2 cellular contexts compared by ENCODE assay signal in the genomic region with DNA sequence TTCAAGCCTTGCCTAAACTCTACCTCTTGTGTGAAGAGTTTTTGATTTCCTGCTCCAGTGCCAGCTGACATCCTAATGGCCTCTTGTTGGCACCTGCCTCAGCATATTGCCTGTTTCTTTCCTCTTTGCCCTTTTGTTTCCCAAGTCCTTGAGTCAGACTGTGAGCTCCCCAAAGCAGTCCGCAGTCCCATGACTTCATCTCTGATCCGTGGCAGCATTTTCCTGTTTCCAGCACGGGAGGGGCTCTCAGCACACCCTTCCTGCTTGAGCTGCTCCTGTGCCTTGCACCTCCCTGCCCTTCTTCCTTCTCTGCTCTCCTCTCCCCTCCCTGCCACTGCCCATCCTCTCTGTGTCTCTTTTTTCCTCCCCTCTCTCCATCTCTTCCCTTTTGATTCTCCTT.
TF ChIP-seq lines count a peak whose summit lies in the region.

No MANE protein-coding gene starts in this region.

TF ChIP-seq in H1, 55 proteins besides CTCF, POLR2A, EP300 and RAD21:
- no peak for TF ChIP-seq RNF2 (IDR thresholded peaks at IDR 0.05; ENCODE audit: borderline replicate concordance, low read depth, low read length, missing control alignments, poor library complexity, severe bottlenecking)
- no peak for TF ChIP-seq EGR1 (IDR thresholded peaks at IDR 0.05; ENCODE audit: borderline replicate concordance, low read depth, low read length)
- TF ChIP-seq, protein P1, sequence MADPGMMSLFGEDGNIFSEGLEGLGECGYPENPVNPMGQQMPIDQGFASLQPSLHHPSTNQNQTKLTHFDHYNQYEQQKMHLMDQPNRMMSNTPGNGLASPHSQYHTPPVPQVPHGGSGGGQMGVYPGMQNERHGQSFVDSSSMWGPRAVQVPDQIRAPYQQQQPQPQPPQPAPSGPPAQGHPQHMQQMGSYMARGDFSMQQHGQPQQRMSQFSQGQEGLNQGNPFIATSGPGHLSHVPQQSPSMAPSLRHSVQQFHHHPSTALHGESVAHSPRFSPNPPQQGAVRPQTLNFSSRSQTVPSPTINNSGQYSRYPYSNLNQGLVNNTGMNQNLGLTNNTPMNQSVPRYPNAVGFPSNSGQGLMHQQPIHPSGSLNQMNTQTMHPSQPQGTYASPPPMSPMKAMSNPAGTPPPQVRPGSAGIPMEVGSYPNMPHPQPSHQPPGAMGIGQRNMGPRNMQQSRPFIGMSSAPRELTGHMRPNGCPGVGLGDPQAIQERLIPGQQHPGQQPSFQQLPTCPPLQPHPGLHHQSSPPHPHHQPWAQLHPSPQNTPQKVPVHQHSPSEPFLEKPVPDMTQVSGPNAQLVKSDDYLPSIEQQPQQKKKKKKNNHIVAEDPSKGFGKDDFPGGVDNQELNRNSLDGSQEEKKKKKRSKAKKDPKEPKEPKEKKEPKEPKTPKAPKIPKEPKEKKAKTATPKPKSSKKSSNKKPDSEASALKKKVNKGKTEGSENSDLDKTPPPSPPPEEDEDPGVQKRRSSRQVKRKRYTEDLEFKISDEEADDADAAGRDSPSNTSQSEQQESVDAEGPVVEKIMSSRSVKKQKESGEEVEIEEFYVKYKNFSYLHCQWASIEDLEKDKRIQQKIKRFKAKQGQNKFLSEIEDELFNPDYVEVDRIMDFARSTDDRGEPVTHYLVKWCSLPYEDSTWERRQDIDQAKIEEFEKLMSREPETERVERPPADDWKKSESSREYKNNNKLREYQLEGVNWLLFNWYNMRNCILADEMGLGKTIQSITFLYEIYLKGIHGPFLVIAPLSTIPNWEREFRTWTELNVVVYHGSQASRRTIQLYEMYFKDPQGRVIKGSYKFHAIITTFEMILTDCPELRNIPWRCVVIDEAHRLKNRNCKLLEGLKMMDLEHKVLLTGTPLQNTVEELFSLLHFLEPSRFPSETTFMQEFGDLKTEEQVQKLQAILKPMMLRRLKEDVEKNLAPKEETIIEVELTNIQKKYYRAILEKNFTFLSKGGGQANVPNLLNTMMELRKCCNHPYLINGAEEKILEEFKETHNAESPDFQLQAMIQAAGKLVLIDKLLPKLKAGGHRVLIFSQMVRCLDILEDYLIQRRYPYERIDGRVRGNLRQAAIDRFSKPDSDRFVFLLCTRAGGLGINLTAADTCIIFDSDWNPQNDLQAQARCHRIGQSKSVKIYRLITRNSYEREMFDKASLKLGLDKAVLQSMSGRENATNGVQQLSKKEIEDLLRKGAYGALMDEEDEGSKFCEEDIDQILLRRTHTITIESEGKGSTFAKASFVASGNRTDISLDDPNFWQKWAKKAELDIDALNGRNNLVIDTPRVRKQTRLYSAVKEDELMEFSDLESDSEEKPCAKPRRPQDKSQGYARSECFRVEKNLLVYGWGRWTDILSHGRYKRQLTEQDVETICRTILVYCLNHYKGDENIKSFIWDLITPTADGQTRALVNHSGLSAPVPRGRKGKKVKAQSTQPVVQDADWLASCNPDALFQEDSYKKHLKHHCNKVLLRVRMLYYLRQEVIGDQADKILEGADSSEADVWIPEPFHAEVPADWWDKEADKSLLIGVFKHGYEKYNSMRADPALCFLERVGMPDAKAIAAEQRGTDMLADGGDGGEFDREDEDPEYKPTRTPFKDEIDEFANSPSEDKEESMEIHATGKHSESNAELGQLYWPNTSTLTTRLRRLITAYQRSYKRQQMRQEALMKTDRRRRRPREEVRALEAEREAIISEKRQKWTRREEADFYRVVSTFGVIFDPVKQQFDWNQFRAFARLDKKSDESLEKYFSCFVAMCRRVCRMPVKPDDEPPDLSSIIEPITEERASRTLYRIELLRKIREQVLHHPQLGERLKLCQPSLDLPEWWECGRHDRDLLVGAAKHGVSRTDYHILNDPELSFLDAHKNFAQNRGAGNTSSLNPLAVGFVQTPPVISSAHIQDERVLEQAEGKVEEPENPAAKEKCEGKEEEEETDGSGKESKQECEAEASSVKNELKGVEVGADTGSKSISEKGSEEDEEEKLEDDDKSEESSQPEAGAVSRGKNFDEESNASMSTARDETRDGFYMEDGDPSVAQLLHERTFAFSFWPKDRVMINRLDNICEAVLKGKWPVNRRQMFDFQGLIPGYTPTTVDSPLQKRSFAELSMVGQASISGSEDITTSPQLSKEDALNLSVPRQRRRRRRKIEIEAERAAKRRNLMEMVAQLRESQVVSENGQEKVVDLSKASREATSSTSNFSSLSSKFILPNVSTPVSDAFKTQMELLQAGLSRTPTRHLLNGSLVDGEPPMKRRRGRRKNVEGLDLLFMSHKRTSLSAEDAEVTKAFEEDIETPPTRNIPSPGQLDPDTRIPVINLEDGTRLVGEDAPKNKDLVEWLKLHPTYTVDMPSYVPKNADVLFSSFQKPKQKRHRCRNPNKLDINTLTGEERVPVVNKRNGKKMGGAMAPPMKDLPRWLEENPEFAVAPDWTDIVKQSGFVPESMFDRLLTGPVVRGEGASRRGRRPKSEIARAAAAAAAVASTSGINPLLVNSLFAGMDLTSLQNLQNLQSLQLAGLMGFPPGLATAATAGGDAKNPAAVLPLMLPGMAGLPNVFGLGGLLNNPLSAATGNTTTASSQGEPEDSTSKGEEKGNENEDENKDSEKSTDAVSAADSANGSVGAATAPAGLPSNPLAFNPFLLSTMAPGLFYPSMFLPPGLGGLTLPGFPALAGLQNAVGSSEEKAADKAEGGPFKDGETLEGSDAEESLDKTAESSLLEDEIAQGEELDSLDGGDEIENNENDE (IDR thresholded peaks at IDR 0.05; ENCODE audit: insufficient replicate concordance, low read length): no peak
- no peak for TF ChIP-seq YY1 (IDR thresholded peaks at IDR 0.05; ENCODE audit: low read depth, low read length)
- no peak for TF ChIP-seq SP1 (IDR thresholded peaks at IDR 0.05; ENCODE audit: low read depth, low read length)
- no peak for TF ChIP-seq BACH1 (IDR thresholded peaks at IDR 0.05; ENCODE audit: low read length)

TF ChIP-seq in HepG2, 621 proteins besides CTCF, POLR2A, EP300 and RAD21:
- TF ChIP-seq, protein P2, sequence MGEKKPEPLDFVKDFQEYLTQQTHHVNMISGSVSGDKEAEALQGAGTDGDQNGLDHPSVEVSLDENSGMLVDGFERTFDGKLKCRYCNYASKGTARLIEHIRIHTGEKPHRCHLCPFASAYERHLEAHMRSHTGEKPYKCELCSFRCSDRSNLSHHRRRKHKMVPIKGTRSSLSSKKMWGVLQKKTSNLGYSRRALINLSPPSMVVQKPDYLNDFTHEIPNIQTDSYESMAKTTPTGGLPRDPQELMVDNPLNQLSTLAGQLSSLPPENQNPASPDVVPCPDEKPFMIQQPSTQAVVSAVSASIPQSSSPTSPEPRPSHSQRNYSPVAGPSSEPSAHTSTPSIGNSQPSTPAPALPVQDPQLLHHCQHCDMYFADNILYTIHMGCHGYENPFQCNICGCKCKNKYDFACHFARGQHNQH (CRISPR knock-in tag; IDR thresholded peaks at IDR 0.05): no peak
- TF ChIP-seq KDM2A (CRISPR knock-in tag; IDR thresholded peaks at IDR 0.05; ENCODE audit: borderline replicate concordance, low read depth): no peak
